1 cellular context compared by ENCODE assay signal in the genomic region with DNA sequence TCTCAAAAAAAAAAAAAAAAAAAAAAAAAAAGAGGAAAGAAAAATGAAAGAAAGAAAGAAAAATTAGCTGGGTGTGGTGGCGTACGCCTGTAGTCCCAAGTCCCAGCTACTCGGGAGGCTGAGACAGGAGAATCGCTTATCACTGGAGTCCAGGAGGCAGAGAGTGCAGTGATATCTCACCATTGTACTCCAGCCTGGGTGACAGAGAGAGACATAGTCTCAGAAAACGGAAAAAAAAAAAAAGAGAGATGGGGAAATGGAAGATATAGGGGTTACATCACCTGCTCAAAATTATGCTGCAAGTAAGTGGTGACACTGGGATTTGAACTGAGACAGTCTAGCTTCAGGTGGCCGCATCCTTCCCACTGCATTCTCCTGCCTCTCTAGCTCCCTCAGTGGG.
TF ChIP-seq lines count a peak whose summit lies in the region.

No MANE protein-coding gene starts in this region.

TF ChIP-seq in H1, 55 proteins besides CTCF, POLR2A, EP300 and RAD21:
- TF ChIP-seq, protein P1, sequence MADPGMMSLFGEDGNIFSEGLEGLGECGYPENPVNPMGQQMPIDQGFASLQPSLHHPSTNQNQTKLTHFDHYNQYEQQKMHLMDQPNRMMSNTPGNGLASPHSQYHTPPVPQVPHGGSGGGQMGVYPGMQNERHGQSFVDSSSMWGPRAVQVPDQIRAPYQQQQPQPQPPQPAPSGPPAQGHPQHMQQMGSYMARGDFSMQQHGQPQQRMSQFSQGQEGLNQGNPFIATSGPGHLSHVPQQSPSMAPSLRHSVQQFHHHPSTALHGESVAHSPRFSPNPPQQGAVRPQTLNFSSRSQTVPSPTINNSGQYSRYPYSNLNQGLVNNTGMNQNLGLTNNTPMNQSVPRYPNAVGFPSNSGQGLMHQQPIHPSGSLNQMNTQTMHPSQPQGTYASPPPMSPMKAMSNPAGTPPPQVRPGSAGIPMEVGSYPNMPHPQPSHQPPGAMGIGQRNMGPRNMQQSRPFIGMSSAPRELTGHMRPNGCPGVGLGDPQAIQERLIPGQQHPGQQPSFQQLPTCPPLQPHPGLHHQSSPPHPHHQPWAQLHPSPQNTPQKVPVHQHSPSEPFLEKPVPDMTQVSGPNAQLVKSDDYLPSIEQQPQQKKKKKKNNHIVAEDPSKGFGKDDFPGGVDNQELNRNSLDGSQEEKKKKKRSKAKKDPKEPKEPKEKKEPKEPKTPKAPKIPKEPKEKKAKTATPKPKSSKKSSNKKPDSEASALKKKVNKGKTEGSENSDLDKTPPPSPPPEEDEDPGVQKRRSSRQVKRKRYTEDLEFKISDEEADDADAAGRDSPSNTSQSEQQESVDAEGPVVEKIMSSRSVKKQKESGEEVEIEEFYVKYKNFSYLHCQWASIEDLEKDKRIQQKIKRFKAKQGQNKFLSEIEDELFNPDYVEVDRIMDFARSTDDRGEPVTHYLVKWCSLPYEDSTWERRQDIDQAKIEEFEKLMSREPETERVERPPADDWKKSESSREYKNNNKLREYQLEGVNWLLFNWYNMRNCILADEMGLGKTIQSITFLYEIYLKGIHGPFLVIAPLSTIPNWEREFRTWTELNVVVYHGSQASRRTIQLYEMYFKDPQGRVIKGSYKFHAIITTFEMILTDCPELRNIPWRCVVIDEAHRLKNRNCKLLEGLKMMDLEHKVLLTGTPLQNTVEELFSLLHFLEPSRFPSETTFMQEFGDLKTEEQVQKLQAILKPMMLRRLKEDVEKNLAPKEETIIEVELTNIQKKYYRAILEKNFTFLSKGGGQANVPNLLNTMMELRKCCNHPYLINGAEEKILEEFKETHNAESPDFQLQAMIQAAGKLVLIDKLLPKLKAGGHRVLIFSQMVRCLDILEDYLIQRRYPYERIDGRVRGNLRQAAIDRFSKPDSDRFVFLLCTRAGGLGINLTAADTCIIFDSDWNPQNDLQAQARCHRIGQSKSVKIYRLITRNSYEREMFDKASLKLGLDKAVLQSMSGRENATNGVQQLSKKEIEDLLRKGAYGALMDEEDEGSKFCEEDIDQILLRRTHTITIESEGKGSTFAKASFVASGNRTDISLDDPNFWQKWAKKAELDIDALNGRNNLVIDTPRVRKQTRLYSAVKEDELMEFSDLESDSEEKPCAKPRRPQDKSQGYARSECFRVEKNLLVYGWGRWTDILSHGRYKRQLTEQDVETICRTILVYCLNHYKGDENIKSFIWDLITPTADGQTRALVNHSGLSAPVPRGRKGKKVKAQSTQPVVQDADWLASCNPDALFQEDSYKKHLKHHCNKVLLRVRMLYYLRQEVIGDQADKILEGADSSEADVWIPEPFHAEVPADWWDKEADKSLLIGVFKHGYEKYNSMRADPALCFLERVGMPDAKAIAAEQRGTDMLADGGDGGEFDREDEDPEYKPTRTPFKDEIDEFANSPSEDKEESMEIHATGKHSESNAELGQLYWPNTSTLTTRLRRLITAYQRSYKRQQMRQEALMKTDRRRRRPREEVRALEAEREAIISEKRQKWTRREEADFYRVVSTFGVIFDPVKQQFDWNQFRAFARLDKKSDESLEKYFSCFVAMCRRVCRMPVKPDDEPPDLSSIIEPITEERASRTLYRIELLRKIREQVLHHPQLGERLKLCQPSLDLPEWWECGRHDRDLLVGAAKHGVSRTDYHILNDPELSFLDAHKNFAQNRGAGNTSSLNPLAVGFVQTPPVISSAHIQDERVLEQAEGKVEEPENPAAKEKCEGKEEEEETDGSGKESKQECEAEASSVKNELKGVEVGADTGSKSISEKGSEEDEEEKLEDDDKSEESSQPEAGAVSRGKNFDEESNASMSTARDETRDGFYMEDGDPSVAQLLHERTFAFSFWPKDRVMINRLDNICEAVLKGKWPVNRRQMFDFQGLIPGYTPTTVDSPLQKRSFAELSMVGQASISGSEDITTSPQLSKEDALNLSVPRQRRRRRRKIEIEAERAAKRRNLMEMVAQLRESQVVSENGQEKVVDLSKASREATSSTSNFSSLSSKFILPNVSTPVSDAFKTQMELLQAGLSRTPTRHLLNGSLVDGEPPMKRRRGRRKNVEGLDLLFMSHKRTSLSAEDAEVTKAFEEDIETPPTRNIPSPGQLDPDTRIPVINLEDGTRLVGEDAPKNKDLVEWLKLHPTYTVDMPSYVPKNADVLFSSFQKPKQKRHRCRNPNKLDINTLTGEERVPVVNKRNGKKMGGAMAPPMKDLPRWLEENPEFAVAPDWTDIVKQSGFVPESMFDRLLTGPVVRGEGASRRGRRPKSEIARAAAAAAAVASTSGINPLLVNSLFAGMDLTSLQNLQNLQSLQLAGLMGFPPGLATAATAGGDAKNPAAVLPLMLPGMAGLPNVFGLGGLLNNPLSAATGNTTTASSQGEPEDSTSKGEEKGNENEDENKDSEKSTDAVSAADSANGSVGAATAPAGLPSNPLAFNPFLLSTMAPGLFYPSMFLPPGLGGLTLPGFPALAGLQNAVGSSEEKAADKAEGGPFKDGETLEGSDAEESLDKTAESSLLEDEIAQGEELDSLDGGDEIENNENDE (IDR thresholded peaks at IDR 0.05; ENCODE audit: insufficient replicate concordance, low read length): no peak
- TF ChIP-seq SRF (IDR thresholded peaks at IDR 0.05; ENCODE audit: low read depth, low read length) (no peak), MAFK (IDR thresholded peaks at IDR 0.05; ENCODE audit: low read depth, low read length) (no peak)
